ENCODE assay signal across 9 cellular contexts in genomic region chr20:62622877-62623487, GRCh38. TPM values are rescaled to one million over a fixed set of nuclear protein-coding genes. Genes with fewer than 3 reads are reported as not detected.
DNase-seq lines count a peak whose midpoint lies in the region; ATAC-seq, FAIRE-seq and TF ChIP-seq lines count a peak whose summit lies in the region.
"Had no signal": no experiment of that assay in that cellular context is flagged by ENCODE, and none has a peak within 500 bp of the region (broad histone marks: within the 10 kb centered on the region; RNA-seq: fewer than 3 reads in every experiment).

No MANE protein-coding gene starts in this region.

- no peak for TF ChIP-seq CTCF in GM23338 (conservative IDR thresholded peaks at IDR 0.05; ENCODE audit: low read depth in 2 of 2)

- H3K4me1 Mint-ChIP-seq in GM23338 = peaks cover 17% of the 10 kb centered on the region

- H3K27ac Mint-ChIP-seq in GM23338 = no peak overlapping the region

- no peak for FAIRE-seq in small intestine (lab: Jason Lieb, UNC)
- FAIRE-seq: GM18507 had no signal

- no peaks in the 10 kb centered on the region for H3K9me2 ChIP-seq in GM23338 (ENCODE audit: insufficient read depth)

- H3K27me3 ChIP-seq in GM23338 (ENCODE audit: insufficient read depth) = no peaks in the 10 kb centered on the region
- H3K27me3 ChIP-seq in small intestine (ENCODE audit: control insufficient read depth in 2 of 2, insufficient read depth in 2 of 2, low read length in 2 of 2) = no peaks in the 10 kb centered on the region

- H3K79me2 ChIP-seq in GM23338 (replicated peaks; ENCODE audit: insufficient read depth) = no peaks in the 10 kb centered on the region

- no peak for DNase-seq in GM23338 (ENCODE audit: low spot score)
- DNase-seq in UCSD-AML1 (lab: John Stamatoyannopoulos, UW; ENCODE audit: unreplicated experiment) = peak; percentile 50
- peak; percentile 32 for DNase-seq in left cardiac atrium
- DNase-seq in small intestine = no peak
- no peak for DNase-seq in amniotic stem cell (lab: John Stamatoyannopoulos, UW)
- DNase-seq in NCI-H1694 treated with DMSO at 0.1 percent for 48 hours (lab: John Stamatoyannopoulos, UW) = no peak

- peaks cover 14% of the 10 kb centered on the region for H3K4me1 ChIP-seq in GM23338 (ENCODE audit: insufficient read depth)
- peaks cover 9 to 12% of the 10 kb centered on the region in 2 donors for H3K4me1 ChIP-seq in small intestine (ENCODE audit: control insufficient read depth in 2 of 2, insufficient read depth in 1 of 2, low read depth in 1 of 2, low read length in 1 of 2)

- 65 to 75% (median 73%) methylated on average over 29 of the region's 29 CpGs for WGBS in small intestine, 3 donors

- 0 out of 2 replicates have a peak, but pooled peaks cover 3% of the 10 kb centered on the region for H3F3A ChIP-seq in GM23338 (replicated peaks; ENCODE audit: low read depth)

- ATAC-seq in GM23338 (no peak), left cardiac atrium (no peak), GM19452 (IDR thresholded peaks at IDR 0.05; ENCODE audit: unreplicated experiment) (no peak), HG03025 (IDR thresholded peaks at IDR 0.05; ENCODE audit: low FRiP score, unreplicated experiment) (no peak)

- no peaks in the 10 kb centered on the region for H3K9me3 Mint-ChIP-seq in GM23338

- no peak overlapping the region for H3K4me3 Mint-ChIP-seq in GM23338

- peak overlapping the region; percentile 71; the same call in 1 of the 2 replicates for H3K4me2 ChIP-seq in GM23338

- peak overlapping the region; percentile 90; the same call in 1 of the 2 replicates for H2AFZ ChIP-seq in GM23338

- H3K4me3 ChIP-seq in GM23338 = no peak overlapping the region
- no peak overlapping the region for H3K4me3 ChIP-seq in small intestine (ENCODE audit: low read depth in 1 of 2, low read length in 2 of 2)

- H3K36me3 ChIP-seq in GM23338 (ENCODE audit: insufficient read depth) (no peaks in the 10 kb centered on the region), small intestine (ENCODE audit: control insufficient read depth in 2 of 2, insufficient read depth in 2 of 2, low read length in 2 of 2) (no peaks in the 10 kb centered on the region)

- H3K27ac ChIP-seq in GM23338 (ENCODE audit: low read depth) (no peak overlapping the region), small intestine (ENCODE audit: low read depth in 1 of 2, low read length in 1 of 2) (peak overlapping the region; percentile 100)

- no peaks in the 10 kb centered on the region for H3K9me3 ChIP-seq in small intestine (ENCODE audit: control insufficient read depth, low read depth)

- H3K27me3 Mint-ChIP-seq in GM23338 (ENCODE audit: insufficient read depth, low read depth, poor library complexity) = no peaks in the 10 kb centered on the region

- H4K20me1 ChIP-seq in GM23338 (replicated peaks; ENCODE audit: insufficient read depth) = no peaks in the 10 kb centered on the region

- no peaks in the 10 kb centered on the region for H3K36me3 Mint-ChIP-seq in GM23338 (ENCODE audit: low read depth)

- intact Hi-C loops in left cardiac atrium (cut with DNase I) = no loop called here

TF ChIP-seq in GM23338, 12 proteins besides CTCF, POLR2A, EP300 and RAD21:
- no peak for TF ChIP-seq ETS1 (IDR thresholded peaks at IDR 0.05)
- TF ChIP-seq REST (IDR thresholded peaks at IDR 0.05; ENCODE audit: unreplicated experiment) = no peak

RNA-seq across cellular contexts. Expression of gene SLCO4A1, which starts 19.3 kb away (rescaled TPM):
- total RNA-seq in GM23338 (2014; rRNA removed; shearing (Covaris generic)) = 38.3 and 41.6 TPM in 2 replicates
- polyA plus RNA-seq in GM23338 (2016; fragmentation: Nextera tagmentation; extraction: Ambion mirVana) (27.2 and 28.5 TPM in 2 replicates), small intestine (10 to 100 TPM in 1 of 3 donors, 1 to 10 TPM in 2; 2.2 to 22.4 (median 4.9) TPM)
- 10 to 100 TPM; 15.1 to 35.5 TPM for total RNA-seq in left cardiac atrium

Comparison
In these comparisons a context has a peak if more than half of its experiments do, and no peak if none do; other contexts are left out.
1. DNase-seq: peak in UCSD-AML1 (single experiment) and left cardiac atrium (single experiment); none in GM23338 (single experiment), small intestine (single experiment), amniotic stem cell (single experiment) and NCI-H1694 treated with DMSO at 0.1 percent for 48 hours (single experiment).